ENCODE assay signal across 8 cellular contexts in genomic region chr1:212432706-212433576, GRCh38. TPM values are rescaled to one million over a fixed set of nuclear protein-coding genes. Genes with fewer than 3 reads are reported as not detected.
DNase-seq lines count a peak whose midpoint lies in the region; ATAC-seq and TF ChIP-seq lines count a peak whose summit lies in the region.

Gene NENF, plus strand, starts transcription at chr1:212432920. Its CDS starts 24 bp downstream, at chr1:212432944.

- H3K4me1 ChIP-seq in H9 (ENCODE audit: insufficient read depth, low read length) = no peaks in the 10 kb centered on the region

- H4K20me1 ChIP-seq in H9 (ENCODE audit: control insufficient read depth, insufficient read depth, insufficient read length) (no peaks in the 10 kb centered on the region), SU-DHL-6 (ENCODE audit: low read depth, low read length) (no peaks in the 10 kb centered on the region)

- H2AK5ac ChIP-seq in H9 (ENCODE audit: insufficient read length, low read length) = no peak within 1 kb of the TSS

- TF ChIP-seq CTCF in H9 (conservative IDR thresholded peaks at IDR 0.05) (no peak), SU-DHL-6 (IDR thresholded peaks at IDR 0.05; ENCODE audit: insufficient read depth, low read length, poor library complexity, severe bottlenecking) (no peak), type B pancreatic cell (conservative IDR thresholded peaks at IDR 0.05) (peak; percentile 31)

- H3K27ac ChIP-seq in H9 (ENCODE audit: insufficient read length, low read depth, low read length) = no peak within 1 kb of the TSS
- no peak within 1 kb of the TSS; the same call in 1 of the 2 replicates for H3K27ac ChIP-seq in SU-DHL-6 (ENCODE audit: low read depth, low read length)

- H3K4me3 Mint-ChIP-seq in H9 (peak within 1 kb of the TSS; percentile 78 to 87), type B pancreatic cell (peak within 1 kb of the TSS; percentile 86)
- H3K4me3 Mint-ChIP-seq in activated naive CD8-positive, alpha-beta T cell treated with anti-CD3 and anti-CD28 coated beads, Interleukin-2, amount 50 U/mL, for 24 hours = peak within 1 kb of the TSS; percentile 80

- H4K5ac ChIP-seq in H9 (ENCODE audit: insufficient read length, low read depth, low read length) = no peak within 1 kb of the TSS

- H3T11ph ChIP-seq in H9 (ENCODE audit: low read length) = no peak within 1 kb of the TSS

- no peak within 1 kb of the TSS for H3K23ac ChIP-seq in H9 (ENCODE audit: insufficient read length, low read depth, low read length)

- WGBS in H9 (ENCODE audit: extremely low coverage, insufficient read length, low lambda C conversion rate) = no CpG with 5 or more reads among the region's 86 CpGs

- H2BK20ac ChIP-seq in H9 (ENCODE audit: low read depth, low read length, poor library complexity, severe bottlenecking) = no peak within 1 kb of the TSS

- H3K9ac ChIP-seq in H9 (ENCODE audit: extremely low read depth, insufficient read length, low read length) = no peak within 1 kb of the TSS
- peak within 1 kb of the TSS; percentile 70 for H3K9ac ChIP-seq in SU-DHL-6 (ENCODE audit: low read length)

- no peaks in the 10 kb centered on the region for H3K79me1 ChIP-seq in H9 (ENCODE audit: insufficient read depth, low read depth, low read length, poor library complexity, severe bottlenecking)

- H4K91ac ChIP-seq in H9 (ENCODE audit: insufficient read length, low read depth, low read length) = no peak within 1 kb of the TSS

- H3K36me3 ChIP-seq in MG63 = no peaks in the 10 kb centered on the region; the same call in 1 of the 2 replicates
- H3K36me3 ChIP-seq in SU-DHL-6 (ENCODE audit: low read length) = no peaks in the 10 kb centered on the region

- peaks cover 14 to 23% of the 10 kb centered on the region in 2 experiments for H3K4me1 Mint-ChIP-seq in H9
- peaks cover 40% of the 10 kb centered on the region for H3K4me1 Mint-ChIP-seq in activated naive CD8-positive, alpha-beta T cell treated with anti-CD3 and anti-CD28 coated beads, Interleukin-2, amount 50 U/mL, for 24 hours
- peaks cover 33% of the 10 kb centered on the region for H3K4me1 Mint-ChIP-seq in type B pancreatic cell (ENCODE audit: unreplicated experiment)

- no peak within 1 kb of the TSS for H2AFZ ChIP-seq in H9 (ENCODE audit: low read length)
- H2AFZ ChIP-seq in SU-DHL-6 (ENCODE audit: low read depth, low read length, severe bottlenecking) = peak within 1 kb of the TSS; percentile 93

- peaks cover 4% of the 10 kb centered on the region for H3K23me2 ChIP-seq in H9 (ENCODE audit: insufficient read length, low read depth, low read length, poor library complexity, severe bottlenecking)

- H3K9me3 Mint-ChIP-seq in H9 (no peaks in the 10 kb centered on the region), type B pancreatic cell (no peaks in the 10 kb centered on the region)
- H3K9me3 Mint-ChIP-seq in activated naive CD8-positive, alpha-beta T cell treated with anti-CD3 and anti-CD28 coated beads, Interleukin-2, amount 50 U/mL, for 24 hours = no peaks in the 10 kb centered on the region

- H3K14ac ChIP-seq in H9 (ENCODE audit: insufficient read depth, low read length) = no peak within 1 kb of the TSS

- ATAC-seq in activated naive CD8-positive, alpha-beta T cell treated with anti-CD3 and anti-CD28 coated beads, Interleukin-2, amount 50 U/mL, for 24 hours = peak; percentile 99

- no peak within 1 kb of the TSS for H4K8ac ChIP-seq in H9 (replicated peaks; ENCODE audit: insufficient read length, low read depth, low read length)

- H3K36me3 Mint-ChIP-seq in H9 (ENCODE audit: insufficient read depth in 1 of 3, low read depth in 3 of 3) (no peaks in the 10 kb centered on the region), type B pancreatic cell (no peaks in the 10 kb centered on the region)
- peaks cover 5% of the 10 kb centered on the region for H3K36me3 Mint-ChIP-seq in activated naive CD8-positive, alpha-beta T cell treated with anti-CD3 and anti-CD28 coated beads, Interleukin-2, amount 50 U/mL, for 24 hours (ENCODE audit: low read depth)

- H3K27me3 Mint-ChIP-seq in H9 (ENCODE audit: low read depth) (peaks cover 34% of the 10 kb centered on the region), type B pancreatic cell (no peaks in the 10 kb centered on the region)
- H3K27me3 Mint-ChIP-seq in activated naive CD8-positive, alpha-beta T cell treated with anti-CD3 and anti-CD28 coated beads, Interleukin-2, amount 50 U/mL, for 24 hours = peaks cover 3% of the 10 kb centered on the region

- H3K18ac ChIP-seq in H9 (ENCODE audit: insufficient read length, low read depth, low read length) = no peak within 1 kb of the TSS

- H3F3A ChIP-seq in SU-DHL-6 (ENCODE audit: insufficient read depth) = no peaks in the 10 kb centered on the region

- intact Hi-C loops in cardiac septum (cut with DNase I) = loop anchor here (2.0 to 5.0 kb wide), 2 partner anchors 18 to 141 kb away; partner anchors contain the start of gene PACC1
- intact Hi-C loops in posterior cingulate gyrus (cut with DNase I) = loop anchor here (2.0 kb wide), 1 partner anchor 18 kb away; the partner anchor contains the start of gene PACC1

- no peak within 1 kb of the TSS for H3K27ac Mint-ChIP-seq in H9
- H3K27ac Mint-ChIP-seq in activated naive CD8-positive, alpha-beta T cell treated with anti-CD3 and anti-CD28 coated beads, Interleukin-2, amount 50 U/mL, for 24 hours = peak within 1 kb of the TSS; percentile 78
- peak within 1 kb of the TSS; percentile 70 for H3K27ac Mint-ChIP-seq in type B pancreatic cell

- no peak within 1 kb of the TSS for H3K4ac ChIP-seq in H9 (ENCODE audit: low read depth, low read length)

- H3K27me3 ChIP-seq in H9 (ENCODE audit: insufficient read depth, low read length) (no peaks in the 10 kb centered on the region), MG63 (no peaks in the 10 kb centered on the region), SU-DHL-6 (ENCODE audit: low read length) (no peaks in the 10 kb centered on the region)

- no peaks in the 10 kb centered on the region for H3K9me2 ChIP-seq in SU-DHL-6 (replicated peaks; ENCODE audit: insufficient read depth, low read length)

- H3K4me3 ChIP-seq in MG63 = peak within 1 kb of the TSS; percentile 72
- H3K4me3 ChIP-seq in SU-DHL-6 (ENCODE audit: insufficient read depth, low read length, poor library complexity, severe bottlenecking) = peak within 1 kb of the TSS; percentile 73

- H2BK15ac ChIP-seq in H9 (ENCODE audit: low read depth, low read length) = no peak within 1 kb of the TSS

- no peaks in the 10 kb centered on the region for H3K9me3 ChIP-seq in H9 (ENCODE audit: control insufficient read depth, low read depth, low read length)
- no peaks in the 10 kb centered on the region for H3K9me3 ChIP-seq in MG63
- no peaks in the 10 kb centered on the region for H3K9me3 ChIP-seq in SU-DHL-6 (ENCODE audit: insufficient read depth, low read length)

- H2BK120ac ChIP-seq in H9 (ENCODE audit: low read depth, low read length, poor library complexity, severe bottlenecking) = no peak within 1 kb of the TSS

- H3K56ac ChIP-seq in H9 (ENCODE audit: insufficient read length, low read depth, low read length) = no peak within 1 kb of the TSS

- H3K4me2 ChIP-seq in H9 (ENCODE audit: insufficient read depth, insufficient read length, low read length) = peak within 1 kb of the TSS; percentile 67
- peak within 1 kb of the TSS; percentile 79 for H3K4me2 ChIP-seq in SU-DHL-6 (ENCODE audit: low read depth, low read length, poor library complexity, severe bottlenecking)

- no peak within 1 kb of the TSS for H2BK12ac ChIP-seq in H9 (ENCODE audit: insufficient read length, low read depth, low read length)

- no peaks in the 10 kb centered on the region for H3K79me2 ChIP-seq in H9 (ENCODE audit: insufficient read depth, low read length)
- H3K79me2 ChIP-seq in SU-DHL-6 (ENCODE audit: insufficient read depth, low read length) = no peaks in the 10 kb centered on the region

- H2BK5ac ChIP-seq in H9 (ENCODE audit: insufficient read length, low read length) = no peak within 1 kb of the TSS

- DNase-seq in GM04504 (ENCODE audit: low read depth) (peak; percentile 58), H9 (peak; percentile 63), MG63 (peak; percentile 91), cardiac septum (ENCODE audit: low spot score) (peak; percentile 88), posterior cingulate gyrus (peak; percentile 65 to 98 (median 78)), type B pancreatic cell (ENCODE audit: extremely low spot score, unreplicated experiment) (peak; percentile 82)
- DNase-seq in activated naive CD8-positive, alpha-beta T cell treated with anti-CD3 and anti-CD28 coated beads, Interleukin-2, amount 50 U/mL, for 24 hours = peak; percentile 86

RNA-seq across cellular contexts. Expression of gene NENF, which starts in this region (rescaled TPM):
- 28.3 and 28.4 TPM in 2 replicates for total RNA-seq in H9 (2021)
- total RNA-seq in MG63 (2014; rRNA removed; shearing (Covaris generic); ENCODE audit: low replicate concordance) = 143 and 147 TPM in 2 replicates
- 116 TPM for total RNA-seq in cardiac septum
- 48.9 and 53.7 TPM in 2 replicates for total RNA-seq in type B pancreatic cell (ENCODE audit: low replicate concordance)

Comparison
In these comparisons a context has a peak if more than half of its experiments do, and no peak if none do; other contexts are left out.
1. H3K27ac Mint-ChIP-seq: peak in activated naive CD8-positive, alpha-beta T cell treated with anti-CD3 and anti-CD28 coated beads, Interleukin-2, amount 50 U/mL, for 24 hours (single experiment) and type B pancreatic cell (single experiment); none in H9 (0 of 3).
2. Peak in every context shown above with its lines, with median percentiles within 50 percentile points of each other: DNase-seq and H3K4me3 Mint-ChIP-seq.